22 cellular contexts compared by ENCODE assay signal in the genomic region with DNA sequence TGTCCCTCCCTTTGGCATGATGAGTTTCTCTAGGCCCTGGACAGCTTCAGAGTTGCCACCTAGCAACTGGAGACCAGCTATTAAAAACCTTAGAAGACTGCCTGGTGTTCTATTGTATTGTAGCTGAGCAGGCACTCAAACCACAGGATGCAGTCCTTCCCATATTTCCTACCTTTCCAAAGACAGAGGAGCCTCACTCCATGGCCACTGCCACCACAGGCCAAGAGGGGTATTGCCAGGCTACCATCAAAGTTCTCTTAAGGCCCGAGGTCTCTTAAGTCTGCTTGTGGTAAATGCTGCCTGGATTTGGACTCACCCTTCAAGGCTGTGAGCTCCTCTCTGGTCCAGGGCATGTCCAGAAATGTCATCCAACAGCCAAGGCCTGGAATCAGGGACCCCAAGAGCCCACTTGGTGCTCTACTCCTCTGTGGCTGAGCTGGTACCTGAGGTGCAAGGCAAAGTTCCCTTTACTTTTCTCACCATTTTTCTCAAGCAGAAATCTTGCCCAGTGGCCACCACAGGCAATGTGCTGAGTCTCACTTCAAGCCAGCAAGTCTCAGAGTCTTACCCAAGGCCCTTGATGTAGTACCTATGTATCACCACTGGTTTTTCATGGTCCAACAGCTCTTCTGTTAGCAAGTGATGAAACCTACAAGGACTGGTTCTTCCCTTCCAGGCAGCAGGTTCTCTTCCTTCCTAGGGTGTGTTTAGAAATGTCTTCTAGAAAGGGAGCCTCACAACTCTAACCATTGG.
DNase-seq lines count a peak whose midpoint lies in the region; ATAC-seq and TF ChIP-seq lines count a peak whose summit lies in the region.
"Had no signal": no experiment of that assay in that cellular context is flagged by ENCODE, and none has a peak within 500 bp of the region (broad histone marks: within the 10 kb centered on the region; RNA-seq: fewer than 3 reads in every experiment).

No MANE protein-coding gene starts in this region.

- no peak overlapping the region for H3K23ac ChIP-seq in H9 (ENCODE audit: insufficient read length, low read depth, low read length)

- H2BK20ac ChIP-seq in H9 (ENCODE audit: low read depth, low read length, poor library complexity, severe bottlenecking): no peak overlapping the region

- no peak overlapping the region for H4K8ac ChIP-seq in H9 (replicated peaks; ENCODE audit: insufficient read length, low read depth, low read length)

- H3K79me2 ChIP-seq in H9 (ENCODE audit: insufficient read depth, low read length): no peaks in the 10 kb centered on the region
- H3K79me2 ChIP-seq in PC-9 (ENCODE audit: low read depth): no peaks in the 10 kb centered on the region

- H3K27ac ChIP-seq in H9 (ENCODE audit: insufficient read length, low read depth, low read length) (no peak overlapping the region), PC-9 (no peak overlapping the region)
- H3K27ac ChIP-seq: BLaER1 treated with 17β-estradiol and CSF1 and Interleukin-3, amounts not matched to agents 10 nM and 100 nM had no signal

- H3K4me1 ChIP-seq in H9 (ENCODE audit: insufficient read depth, low read length) (no peaks in the 10 kb centered on the region), PC-9 (replicated peaks; ENCODE audit: insufficient read depth) (no peaks in the 10 kb centered on the region)
- H3K4me1 ChIP-seq: BLaER1 treated with 17β-estradiol and CSF1 and Interleukin-3, amounts not matched to agents 10 nM and 100 nM had no signal

- H4K20me1 ChIP-seq in H9 (ENCODE audit: control insufficient read depth, insufficient read depth, insufficient read length) (no peaks in the 10 kb centered on the region), PC-9 (ENCODE audit: insufficient read depth) (no peaks in the 10 kb centered on the region)
- H4K20me1 ChIP-seq: BLaER1 treated with 17β-estradiol and CSF1 and Interleukin-3, amounts not matched to agents 10 nM and 100 nM had no signal

- intact Hi-C loops in PC-9 (cut with micrococcal nuclease; ENCODE audit: unreplicated experiment): no loop called here

- no peaks in the 10 kb centered on the region for H3K23me2 ChIP-seq in H9 (ENCODE audit: insufficient read length, low read depth, low read length, poor library complexity, severe bottlenecking)

- no peak overlapping the region for H2AFZ ChIP-seq in H9 (ENCODE audit: low read length)
- no peak overlapping the region for H2AFZ ChIP-seq in PC-9

- no peaks in the 10 kb centered on the region; the same call in 1 of the 2 replicates for H3K27me3 Mint-ChIP-seq in H9 (ENCODE audit: low read depth)
- H3K27me3 Mint-ChIP-seq in progenitor cell of endocrine pancreas: peaks cover 4% of the 10 kb centered on the region
- H3K27me3 Mint-ChIP-seq: CD8-positive, alpha-beta memory T cell had no signal

- no peak overlapping the region for H3K14ac ChIP-seq in H9 (ENCODE audit: insufficient read depth, low read length)

- H2BK5ac ChIP-seq in H9 (ENCODE audit: insufficient read length, low read length): no peak overlapping the region

- no peak overlapping the region for H2BK120ac ChIP-seq in H9 (ENCODE audit: low read depth, low read length, poor library complexity, severe bottlenecking)

- peak; percentile 1 for TF ChIP-seq CTCF in GM12865 (IDR thresholded peaks at IDR 0.05; ENCODE audit: insufficient read depth, low read depth, low read length, missing control alignments)
- peak; percentile 28; the same call in 1 of the 3 replicates for TF ChIP-seq CTCF in H9 (conservative IDR thresholded peaks at IDR 0.05)
- peak; percentile 24; the same call in 1 of the 2 replicates for TF ChIP-seq CTCF in PC-9 (conservative IDR thresholded peaks at IDR 0.05)
- TF ChIP-seq CTCF in progenitor cell of endocrine pancreas (IDR thresholded peaks at IDR 0.05; ENCODE audit: unreplicated experiment): no peak

- no peaks in the 10 kb centered on the region for H3K9me2 ChIP-seq in PC-9 (ENCODE audit: insufficient read depth)

- H3K9me3 Mint-ChIP-seq in H9 (peaks cover 2 to 13% of the 10 kb centered on the region in 2 experiments; a peak in 2 of 5 replicates), progenitor cell of endocrine pancreas (ENCODE audit: low read depth) (no peaks in the 10 kb centered on the region)

- H3K9me3 ChIP-seq in H9 (ENCODE audit: control insufficient read depth, low read depth, low read length) (no peaks in the 10 kb centered on the region), PC-9 (ENCODE audit: insufficient read depth, low read depth) (no peaks in the 10 kb centered on the region)
- H3K9me3 ChIP-seq: BLaER1 treated with 17β-estradiol and CSF1 and Interleukin-3, amounts not matched to agents 10 nM and 100 nM had no signal

- no peaks in the 10 kb centered on the region for H3K36me3 Mint-ChIP-seq in H9 (ENCODE audit: insufficient read depth in 1 of 3, low read depth in 3 of 3)
- no peaks in the 10 kb centered on the region for H3K36me3 Mint-ChIP-seq in progenitor cell of endocrine pancreas (ENCODE audit: insufficient read depth)
- H3K36me3 Mint-ChIP-seq: CD8-positive, alpha-beta memory T cell had no signal

- H3K4me2 ChIP-seq in H9 (ENCODE audit: insufficient read depth, insufficient read length, low read length): no peak overlapping the region
- no peak overlapping the region for H3K4me2 ChIP-seq in PC-9
- H3K4me2 ChIP-seq: BLaER1 treated with 17β-estradiol and CSF1 and Interleukin-3, amounts not matched to agents 10 nM and 100 nM had no signal

- H3T11ph ChIP-seq in H9 (ENCODE audit: low read length): no peak overlapping the region

- no peaks in the 10 kb centered on the region for H3K36me3 ChIP-seq in PC-9 (ENCODE audit: low read depth)
- H3K36me3 ChIP-seq: BLaER1 treated with 17β-estradiol and CSF1 and Interleukin-3, amounts not matched to agents 10 nM and 100 nM had no signal

- H3K9ac ChIP-seq in H9 (ENCODE audit: extremely low read depth, insufficient read length, low read length): no peak overlapping the region
- H3K9ac ChIP-seq: BLaER1 treated with 17β-estradiol and CSF1 and Interleukin-3, amounts not matched to agents 10 nM and 100 nM had no signal

- no peak overlapping the region for H2BK15ac ChIP-seq in H9 (ENCODE audit: low read depth, low read length)

- no peak overlapping the region for H3K27ac Mint-ChIP-seq in H9
- no peak overlapping the region for H3K27ac Mint-ChIP-seq in progenitor cell of endocrine pancreas
- H3K27ac Mint-ChIP-seq: CD8-positive, alpha-beta memory T cell had no signal

- WGBS in H9 (ENCODE audit: extremely low coverage, insufficient read length, low lambda C conversion rate): no CpG with 5 or more reads among the region's 1 CpG

- no peaks in the 10 kb centered on the region for H3K79me1 ChIP-seq in H9 (ENCODE audit: insufficient read depth, low read depth, low read length, poor library complexity, severe bottlenecking)

- no peak overlapping the region for H3K18ac ChIP-seq in H9 (ENCODE audit: insufficient read length, low read depth, low read length)

- no peak overlapping the region for H2AK5ac ChIP-seq in H9 (ENCODE audit: insufficient read length, low read length)

- no peak overlapping the region for H4K5ac ChIP-seq in H9 (ENCODE audit: insufficient read length, low read depth, low read length)

- H3K4me1 Mint-ChIP-seq in H9: no peaks in the 10 kb centered on the region
- H3K4me1 Mint-ChIP-seq in progenitor cell of endocrine pancreas (ENCODE audit: low read depth): peaks cover 3% of the 10 kb centered on the region
- H3K4me1 Mint-ChIP-seq: CD8-positive, alpha-beta memory T cell had no signal

- no peaks in the 10 kb centered on the region for H3F3A ChIP-seq in PC-9 (ENCODE audit: insufficient read depth, low read depth)

- CTCF ChIA-PET in PC-9 (lab: Charles Lee): no interaction called here

- H3K4me3 Mint-ChIP-seq in H9 (no peak overlapping the region), progenitor cell of endocrine pancreas (ENCODE audit: low read depth) (no peak overlapping the region)
- H3K4me3 Mint-ChIP-seq: CD8-positive, alpha-beta memory T cell had no signal

- H4K91ac ChIP-seq in H9 (ENCODE audit: insufficient read length, low read depth, low read length): no peak overlapping the region

- no peak overlapping the region for H2BK12ac ChIP-seq in H9 (ENCODE audit: insufficient read length, low read depth, low read length)

- DNase-seq in GM12865 (ENCODE audit: low read depth) (no peak), H9 (peak; percentile 28), PC-9 (no peak), iPS-NIHi7 (ENCODE audit: extremely low spot score) (peak; percentile 5), T-helper 9 cell (no peak), progenitor cell of endocrine pancreas (ENCODE audit: low spot score, unreplicated experiment) (no peak)
- DNase-seq: CD8-positive, alpha-beta memory T cell; DND-41; GOT3; NCI-H1417 treated with DMSO at 0.1 percent for 48 hours; NCI-H1930; NCI-H2171; NCI-H446; NK-92 treated with Interleukin-12 subunit alpha and Interleukin-12 subunit beta, amount 100 ng/mL, for 24 hours; OCI-M1; RPMI8226; SIG-M5; SW 1271 had no signal

- H3K4ac ChIP-seq in H9 (ENCODE audit: low read depth, low read length): no peak overlapping the region

- no peak overlapping the region for H3K56ac ChIP-seq in H9 (ENCODE audit: insufficient read length, low read depth, low read length)

- ATAC-seq in HG03135 (IDR thresholded peaks at IDR 0.05; ENCODE audit: unreplicated experiment) (no peak), SK-N-SH treated with all-trans-retinoic acid at 6 μM for 48 hours (no peak)
- ATAC-seq: K562 had no signal

- H3K4me3 ChIP-seq in GM12865 (ENCODE audit: low read depth, low read length): no peak overlapping the region
- H3K4me3 ChIP-seq in PC-9: no peak overlapping the region
- H3K4me3 ChIP-seq: BLaER1 treated with 17β-estradiol and CSF1 and Interleukin-3, amounts not matched to agents 10 nM and 100 nM; K562 had no signal

- POLR2A ChIA-PET in PC-9 (lab: Charles Lee; ENCODE audit: unreplicated experiment): no interaction called here

- no peaks in the 10 kb centered on the region for H3K27me3 ChIP-seq in H9 (ENCODE audit: insufficient read depth, low read length)
- no peaks in the 10 kb centered on the region for H3K27me3 ChIP-seq in PC-9 (ENCODE audit: insufficient read depth, low read depth)
- H3K27me3 ChIP-seq: BLaER1 treated with 17β-estradiol and CSF1 and Interleukin-3, amounts not matched to agents 10 nM and 100 nM had no signal

- BruUV-seq in PC-9 (replicated peaks; lab: Mats Ljungman, UMichigan): no TSS peak

TF ChIP-seq in SK-N-SH treated with all-trans-retinoic acid at 6 μM for 48 hours, 23 proteins besides CTCF, POLR2A, EP300 and RAD21:
- TF ChIP-seq ZNF565 (CRISPR knock-in tag; conservative IDR thresholded peaks at IDR 0.05; ENCODE audit: low read depth): no peak

Comparison
In these comparisons a context has a peak if more than half of its experiments do, and no peak if none do; other contexts are left out.
1. DNase-seq: peak in H9 (single experiment) and iPS-NIHi7 (single experiment); none in GM12865 (single experiment), PC-9 (0 of 2), T-helper 9 cell (single experiment) and progenitor cell of endocrine pancreas (single experiment).